10 cellular contexts compared by ENCODE assay signal in genomic region chr2:235577404-235578330, GRCh38.
DNase-seq lines count a peak whose midpoint lies in the region; ATAC-seq, FAIRE-seq and TF ChIP-seq lines count a peak whose summit lies in the region.
"Had no signal": no experiment of that assay in that cellular context is flagged by ENCODE, and none has a peak within 500 bp of the region (broad histone marks: within the 10 kb centered on the region; RNA-seq: fewer than 3 reads in every experiment).

No MANE protein-coding gene starts in this region.

- no peaks in the 10 kb centered on the region for H3K36me3 ChIP-seq in adipocyte (ENCODE audit: control insufficient read depth, insufficient read depth, low read length, severe bottlenecking)
- H3K36me3 ChIP-seq in pancreas, result no peaks in the 10 kb centered on the region
- no peaks in the 10 kb centered on the region for H3K36me3 ChIP-seq in uterus

- H3K27ac ChIP-seq in pancreas, result peak overlapping the region in 2 of 4 donors; percentile 37
- no peak overlapping the region for H3K27ac ChIP-seq in uterus
- H3K27ac ChIP-seq: epithelial cell of prostate had no signal

- H3K9me3 ChIP-seq in adipocyte (ENCODE audit: control insufficient read depth, low read length) (no peaks in the 10 kb centered on the region), pancreas (no peaks in the 10 kb centered on the region), uterus (no peaks in the 10 kb centered on the region)

- intact Hi-C loops in left cardiac atrium (cut with DNase I), result no loop called here
- intact Hi-C loops in pancreas (cut with DNase I), result no loop called here
- intact Hi-C loops in uterus (cut with DNase I; ENCODE audit: low total_unique reads), result no loop called here

- 71% methylated on average over 28 of the region's 28 CpGs for WGBS in pancreas, 2 donors

- no peak for TF ChIP-seq POLR2A in uterus (IDR thresholded peaks at IDR 0.05)

- peak; percentile 66 to 75 for ATAC-seq in left cardiac atrium
- peak; percentile 23 to 70 (median 55) for ATAC-seq in pancreas

- peak overlapping the region; percentile 67 for H3K9ac ChIP-seq in adipocyte (ENCODE audit: low read length)

- DNase-seq in DMS153 treated with DMSO at 0.1 percent for 48 hours (lab: John Stamatoyannopoulos, UW; ENCODE audit: unreplicated experiment) (peak; percentile 80), adipocyte (ENCODE audit: low read depth) (peak; percentile 8), left cardiac atrium (peak; percentile 63), pancreas (peak in 1 of 6 donors; percentile 17), uterus (no peak), A172 (ENCODE audit: low spot score) (no peak), NCI-H774 (lab: John Stamatoyannopoulos, UW) (no peak)
- no peak for DNase-seq in stimulated activated CD4-positive, alpha-beta T cell treated with anti-CD3 and anti-CD28 coated beads, Interleukin-4, amount 100 ng/mL, for 1 hour
- DNase-seq: activated T-cell treated with anti-CD3 and anti-CD28 coated beads, Interleukin-2, amount 50 U/mL, for 24 hours had no signal

- no peak for FAIRE-seq in pancreas (lab: Jason Lieb, UNC)

- H3K4me1 ChIP-seq in adipocyte (ENCODE audit: control insufficient read depth, insufficient read depth, low read length), result peaks cover 13% of the 10 kb centered on the region
- peaks cover 0 to 5% (median 4%) of the 10 kb centered on the region in 3 donors for H3K4me1 ChIP-seq in pancreas
- no peaks in the 10 kb centered on the region for H3K4me1 ChIP-seq in uterus

- TF ChIP-seq CTCF in pancreas (IDR thresholded peaks at IDR 0.05) (no peak), uterus (IDR thresholded peaks at IDR 0.05) (no peak)

- H3K4me3 ChIP-seq in adipocyte (ENCODE audit: low read length), result peak overlapping the region; percentile 70
- no peak overlapping the region for H3K4me3 ChIP-seq in pancreas
- no peak overlapping the region for H3K4me3 ChIP-seq in uterus

- H3K27me3 ChIP-seq in adipocyte (replicated peaks; ENCODE audit: control insufficient read depth, insufficient read depth, low read length) (no peaks in the 10 kb centered on the region), pancreas (no peaks in the 10 kb centered on the region), uterus (no peaks in the 10 kb centered on the region)

Comparison
In these comparisons a context has a peak if more than half of its experiments do, and no peak if none do; other contexts are left out.
1. DNase-seq: peak in DMS153 treated with DMSO at 0.1 percent for 48 hours (single experiment), adipocyte (single experiment) and left cardiac atrium (single experiment); none in uterus (0 of 2), A172 (single experiment), NCI-H774 (single experiment) and stimulated activated CD4-positive, alpha-beta T cell treated with anti-CD3 and anti-CD28 coated beads, Interleukin-4, amount 100 ng/mL, for 1 hour (single experiment).